In the genomic region with DNA sequence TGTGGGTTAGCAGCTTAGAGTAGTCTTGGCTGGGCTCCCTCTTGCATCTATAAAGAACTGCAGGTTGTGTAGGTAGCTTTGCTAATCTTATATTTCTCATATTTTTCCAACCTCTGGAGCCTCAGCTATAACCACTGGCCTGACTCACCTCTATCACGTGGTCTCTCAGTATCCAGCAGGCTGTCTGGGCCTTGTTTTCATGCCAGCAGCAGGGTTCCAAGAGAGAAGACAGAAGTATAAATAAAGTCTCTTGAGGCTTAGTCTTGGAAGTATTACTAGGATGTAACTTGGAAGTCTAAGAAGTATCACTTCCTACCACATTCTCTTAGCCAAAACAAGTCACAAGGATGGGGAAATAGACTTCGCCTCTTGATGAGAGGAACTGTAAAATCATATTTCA, we compare ENCODE assay signal across 17 cellular contexts.
DNase-seq lines count a peak whose midpoint lies in the region; ATAC-seq, FAIRE-seq and TF ChIP-seq lines count a peak whose summit lies in the region.
"Had no signal": no experiment of that assay in that cellular context is flagged by ENCODE, and none has a peak within 500 bp of the region (broad histone marks: within the 10 kb centered on the region; RNA-seq: fewer than 3 reads in every experiment).

No MANE protein-coding gene starts in this region.

- DNase-seq in AG08396 (ENCODE audit: low spot score) (peak; percentile 62), H54 (ENCODE audit: insufficient read length, low spot score) (peak; percentile 52), brain pericyte (ENCODE audit: low read depth, low spot score) (peak; percentile 32), iris pigment epithelial cell (ENCODE audit: low read depth) (peak; percentile 49), HUDEP-2 (lab: John Stamatoyannopoulos, UW; ENCODE audit: unreplicated experiment in 76 of 76) (no peak), NCI-H524 treated with DMSO at 0.1 percent for 48 hours (lab: John Stamatoyannopoulos, UW) (no peak)
- no peak for DNase-seq in CD8-positive, alpha-beta memory T cell
- DNase-seq: foreskin keratinocyte, mucosa of descending colon, NCI-H2081 treated with DMSO at 0.1 percent for 48 hours, NCI-H82, occipital lobe had no signal

- TF ChIP-seq POLR2A in H54 (IDR thresholded peaks at IDR 0.05; ENCODE audit: low read depth, low read length): no peak

- CTCF ChIA-PET in CD8-positive, alpha-beta memory T cell (lab: Charles Lee): interaction anchor here (1.2 to 1.3 kb wide), 2 partner anchors 13 to 42 kb away, joined by 3 read pairs; no protein-coding TSS in a partner anchor

- H3K36me3 ChIP-seq in CD8-positive, alpha-beta memory T cell (ENCODE audit: insufficient read depth, low read length): no peaks in the 10 kb centered on the region

- POLR2A ChIA-PET in CD8-positive, alpha-beta memory T cell (lab: Charles Lee): no interaction called here

- peaks cover 13 to 18% of the 10 kb centered on the region in 2 donors for H3K27me3 Mint-ChIP-seq in CD8-positive, alpha-beta memory T cell

- no peak overlapping the region for H3K4me3 Mint-ChIP-seq in CD8-positive, alpha-beta memory T cell
- H3K4me3 Mint-ChIP-seq: B cell; T-helper 1 cell treated with Interleukin-12 subunit alpha and Interleukin-12 subunit beta and Interleukin-4 antibody, amounts not matched to agents 30 μg/mL and 1 μg/mL, for 36 hours had no signal

- H3K36me3 Mint-ChIP-seq in CD8-positive, alpha-beta memory T cell: no peaks in the 10 kb centered on the region

- H3K27me3 ChIP-seq in CD8-positive, alpha-beta memory T cell (ENCODE audit: insufficient read depth, low read length, poor library complexity, severe bottlenecking): no peaks in the 10 kb centered on the region

- H3K9me3 Mint-ChIP-seq in CD8-positive, alpha-beta memory T cell: no peaks in the 10 kb centered on the region
- H3K9me3 Mint-ChIP-seq: T-helper 1 cell treated with Interleukin-12 subunit alpha and Interleukin-12 subunit beta and Interleukin-4 antibody, amounts not matched to agents 30 μg/mL and 1 μg/mL, for 36 hours had no signal

- no peak overlapping the region for H3K27ac ChIP-seq in CD8-positive, alpha-beta memory T cell (ENCODE audit: low read depth, low read length)
- H3K27ac ChIP-seq: foreskin keratinocyte, RWPE1 had no signal

- no peak for FAIRE-seq in H54 (lab: Jason Lieb, UNC)
- FAIRE-seq: keratinocyte had no signal

- no peaks in the 10 kb centered on the region for H3K9me3 ChIP-seq in CD8-positive, alpha-beta memory T cell (ENCODE audit: low read length)
- H3K9me3 ChIP-seq: mucosa of descending colon had no signal

- no peak for ATAC-seq in HG03354 (IDR thresholded peaks at IDR 0.05; ENCODE audit: poor library complexity, severe bottlenecking, unreplicated experiment)
- ATAC-seq: foreskin keratinocyte, mucosa of descending colon had no signal

- no peaks in the 10 kb centered on the region for H3K4me1 ChIP-seq in CD8-positive, alpha-beta memory T cell (ENCODE audit: insufficient read depth, low read length)
- H3K4me1 ChIP-seq: foreskin keratinocyte had no signal

- H3K4me1 Mint-ChIP-seq in CD8-positive, alpha-beta memory T cell: peaks cover 2 to 8% (median 7%) of the 10 kb centered on the region in 3 donors

- H3K27ac Mint-ChIP-seq in CD8-positive, alpha-beta memory T cell: no peak overlapping the region
- H3K27ac Mint-ChIP-seq: B cell; T-helper 1 cell treated with Interleukin-12 subunit alpha and Interleukin-12 subunit beta and Interleukin-4 antibody, amounts not matched to agents 30 μg/mL and 1 μg/mL, for 36 hours had no signal

- H3K4me3 ChIP-seq in CD8-positive, alpha-beta memory T cell (ENCODE audit: low read length): no peak overlapping the region
- H3K4me3 ChIP-seq: mucosa of descending colon had no signal

Comparison
In these comparisons a context has a peak if more than half of its experiments do, and no peak if none do; other contexts are left out.
1. DNase-seq: peak in AG08396 (single experiment), H54 (single experiment), brain pericyte (single experiment) and iris pigment epithelial cell (single experiment); none in CD8-positive, alpha-beta memory T cell (0 of 5), HUDEP-2 (0 of 76) and NCI-H524 treated with DMSO at 0.1 percent for 48 hours (single experiment).